In genomic region chr11:6237271-6237670, GRCh38 we compare ENCODE assay signal across 37 cellular contexts. TPM values are rescaled to one million over a fixed set of nuclear protein-coding genes. Genes with fewer than 3 reads are reported as not detected.
"Had no signal": no experiment of that assay in that cellular context is flagged by ENCODE, and none has a peak within 500 bp of the region (broad histone marks: within the 10 kb centered on the region; RNA-seq: fewer than 3 reads in every experiment).

No MANE protein-coding gene starts in this region.

- H3K9me3 ChIP-seq: colonic mucosa, Peyer's patch had no signal

- DNase-seq: activated CD4-positive, alpha-beta memory T cell treated with anti-CD3 and anti-CD28 coated beads, Interleukin-2, amount 10 ng/mL, durations not matched to agents 7 days and 5 days; activated CD4-positive, alpha-beta T cell treated with anti-CD3 and anti-CD28 coated beads for 1 hour; activated CD4-positive, alpha-beta T cell treated with anti-CD3 and anti-CD28 coated beads for 48 hours; activated CD4-positive, CD25-positive, alpha-beta regulatory T cell; activated CD8-positive, alpha-beta memory T cell treated with anti-CD3 and anti-CD28 coated beads for 24 hours; activated CD8-positive, alpha-beta memory T cell treated with anti-CD3 and anti-CD28 coated beads, Interleukin-2, amount 10 ng/mL, durations not matched to agents 7 days and 5 days; activated CD8-positive, alpha-beta memory T cell treated with anti-CD3 and anti-CD28 coated beads, Interleukin-2, amount 50 U/mL, for 48 hours; activated effector memory CD4-positive, alpha-beta T cell treated with Interleukin-2 at 50 U/mL for 16 hours; activated naive CD4-positive, alpha-beta T cell treated with anti-CD3 and anti-CD28 coated beads, Interleukin-2, amount 10 ng/mL, durations not matched to agents 7 days and 5 days; activated naive CD8-positive, alpha-beta T cell treated with anti-CD3 and anti-CD28 coated beads, Interleukin-2, amount 50 U/mL, for 24 hours; activated T-cell treated with anti-CD3 and anti-CD28 coated beads, Interleukin-2, amount 50 U/mL, for 48 hours; anterior cingulate cortex; colonic mucosa; NCI-H1092 treated with DMSO at 0.1 percent for 48 hours; NCI-H1417 treated with DMSO at 0.1 percent for 48 hours; NCI-H187 treated with DMSO at 0.1 percent for 48 hours; NCI-H2171 treated with DMSO at 0.1 percent for 48 hours; NCI-H2227 treated with DMSO at 0.1 percent for 48 hours; NCI-H446; NCI-H524; NCI-H82; PC-3; Peyer's patch; SIG-M5; SW 1271; T-helper 1 cell; T-helper 2 cell; T-helper 9 cell; WERI-Rb-1 had no signal

- H3K9me3 Mint-ChIP-seq: activated CD4-positive, alpha-beta memory T cell treated with anti-CD3 and anti-CD28 coated beads, Interleukin-2, amount 10 ng/mL, durations not matched to agents 7 days and 5 days; activated naive CD4-positive, alpha-beta T cell treated with anti-CD3 and anti-CD28 coated beads, Interleukin-2, amount 10 ng/mL, durations not matched to agents 7 days and 5 days; activated naive CD8-positive, alpha-beta T cell treated with anti-CD3 and anti-CD28 coated beads, Interleukin-2, amount 50 U/mL, for 24 hours; brain; central memory CD8-positive, alpha-beta T cell had no signal

- H3K27ac Mint-ChIP-seq: activated CD4-positive, alpha-beta memory T cell treated with anti-CD3 and anti-CD28 coated beads, Interleukin-2, amount 10 ng/mL, durations not matched to agents 7 days and 5 days; activated CD8-positive, alpha-beta memory T cell treated with anti-CD3 and anti-CD28 coated beads, Interleukin-2, amount 10 ng/mL, durations not matched to agents 7 days and 5 days; activated naive CD4-positive, alpha-beta T cell treated with anti-CD3 and anti-CD28 coated beads, Interleukin-2, amount 10 ng/mL, durations not matched to agents 7 days and 5 days; activated naive CD8-positive, alpha-beta T cell; activated naive CD8-positive, alpha-beta T cell treated with anti-CD3 and anti-CD28 coated beads, Interleukin-2, amount 50 U/mL, for 24 hours; brain had no signal

- H3K27ac ChIP-seq: cardiac muscle cell, colonic mucosa, Peyer's patch, RWPE1, WERI-Rb-1 had no signal

- H3K27me3 ChIP-seq: cardiac muscle cell, colonic mucosa, Peyer's patch had no signal

- H3K4me3 Mint-ChIP-seq: activated CD4-positive, alpha-beta memory T cell treated with anti-CD3 and anti-CD28 coated beads, Interleukin-2, amount 10 ng/mL, durations not matched to agents 7 days and 5 days; activated CD8-positive, alpha-beta memory T cell treated with anti-CD3 and anti-CD28 coated beads, Interleukin-2, amount 10 ng/mL, durations not matched to agents 7 days and 5 days; activated naive CD4-positive, alpha-beta T cell treated with anti-CD3 and anti-CD28 coated beads, Interleukin-2, amount 10 ng/mL, durations not matched to agents 7 days and 5 days; activated naive CD8-positive, alpha-beta T cell; activated naive CD8-positive, alpha-beta T cell treated with anti-CD3 and anti-CD28 coated beads, Interleukin-2, amount 50 U/mL, for 24 hours; brain; central memory CD8-positive, alpha-beta T cell had no signal

- H3K36me3 ChIP-seq: cardiac muscle cell, colonic mucosa, Peyer's patch, WERI-Rb-1 had no signal

- H3K27me3 Mint-ChIP-seq: activated CD4-positive, alpha-beta memory T cell treated with anti-CD3 and anti-CD28 coated beads, Interleukin-2, amount 10 ng/mL, durations not matched to agents 7 days and 5 days; activated CD8-positive, alpha-beta memory T cell treated with anti-CD3 and anti-CD28 coated beads, Interleukin-2, amount 10 ng/mL, durations not matched to agents 7 days and 5 days; activated naive CD8-positive, alpha-beta T cell had no signal

- H3K4me3 ChIP-seq: cardiac muscle cell, colonic mucosa, Peyer's patch had no signal

- ATAC-seq: activated CD8-positive, alpha-beta memory T cell treated with anti-CD3 and anti-CD28 coated beads, Interleukin-2, amount 10 ng/mL, durations not matched to agents 7 days and 5 days; activated naive CD8-positive, alpha-beta T cell treated with anti-CD3 and anti-CD28 coated beads, Interleukin-2, amount 50 U/mL, for 24 hours; PC-3; Right ventricle myocardium inferior had no signal

- H3K36me3 Mint-ChIP-seq: activated CD8-positive, alpha-beta memory T cell treated with anti-CD3 and anti-CD28 coated beads, Interleukin-2, amount 10 ng/mL, durations not matched to agents 7 days and 5 days; activated naive CD4-positive, alpha-beta T cell treated with anti-CD3 and anti-CD28 coated beads, Interleukin-2, amount 10 ng/mL, durations not matched to agents 7 days and 5 days; activated naive CD8-positive, alpha-beta T cell; brain had no signal

RNA-seq across cellular contexts. Expression of gene CNGA4, which starts 1.6 kb away (rescaled TPM):
- total RNA-seq: M059J, Right ventricle myocardium inferior had no signal

RNA-seq across cellular contexts. Expression of gene CCKBR, which starts 22.4 kb away (rescaled TPM):
- total RNA-seq: activated CD4-positive, alpha-beta memory T cell treated with anti-CD3 and anti-CD28 coated beads, Interleukin-2, amount 10 ng/mL, durations not matched to agents 7 days and 5 days; activated CD8-positive, alpha-beta memory T cell treated with anti-CD3 and anti-CD28 coated beads, Interleukin-2, amount 10 ng/mL, durations not matched to agents 7 days and 5 days; chondrocyte; colonic mucosa; M059J; PC-3; Peyer's patch; Right ventricle myocardium inferior had no signal

RNA-seq across cellular contexts. Expression of gene C11orf42, which starts 31.9 kb away (rescaled TPM):
- total RNA-seq: activated CD4-positive, alpha-beta memory T cell treated with anti-CD3 and anti-CD28 coated beads, Interleukin-2, amount 10 ng/mL, durations not matched to agents 7 days and 5 days; activated CD8-positive, alpha-beta memory T cell treated with anti-CD3 and anti-CD28 coated beads, Interleukin-2, amount 10 ng/mL, durations not matched to agents 7 days and 5 days; cardiac muscle cell; chondrocyte; colonic mucosa; M059J; PC-3; Peyer's patch; Right ventricle myocardium inferior had no signal

RNA-seq across cellular contexts. Expression of gene OR52W1, which starts 38.2 kb away (rescaled TPM):
- total RNA-seq: activated CD4-positive, alpha-beta memory T cell treated with anti-CD3 and anti-CD28 coated beads, Interleukin-2, amount 10 ng/mL, durations not matched to agents 7 days and 5 days; activated CD8-positive, alpha-beta memory T cell treated with anti-CD3 and anti-CD28 coated beads, Interleukin-2, amount 10 ng/mL, durations not matched to agents 7 days and 5 days; cardiac muscle cell; chondrocyte; colonic mucosa; M059J; PC-3; Peyer's patch; Right ventricle myocardium inferior had no signal
- polyA plus RNA-seq: cardiac muscle cell had no signal
